ENCODE assay signal across 8 cellular contexts in genomic region chr14:63770187-63770807, GRCh38.
DNase-seq lines count a peak whose midpoint lies in the region; ATAC-seq lines count a peak whose summit lies in the region.

No MANE protein-coding gene starts in this region.

- DNase-seq in NK-92 treated with Interleukin-12 subunit alpha and Interleukin-12 subunit beta, amount 100 ng/mL, for 24 hours (lab: John Stamatoyannopoulos, UW), result peak; percentile 4
- no peak for DNase-seq in NK-92 (lab: John Stamatoyannopoulos, UW; ENCODE audit: unreplicated experiment)
- peak; percentile 7 for DNase-seq in SKM-1 (lab: John Stamatoyannopoulos, UW; ENCODE audit: unreplicated experiment)
- peak; percentile 74 for DNase-seq in astrocyte of the hippocampus (ENCODE audit: low read depth, low spot score)
- DNase-seq in inferior parietal cortex (ENCODE audit: extremely low spot score), result peak; percentile 78
- DNase-seq in stimulated activated CD8-positive, alpha-beta memory T cell treated with anti-CD3 and anti-CD28 coated beads, Interleukin-12 subunit alpha, Interleukin-12 subunit beta, amount 100 ng/mL, for 24 hours (ENCODE audit: extremely low read depth), result peak; percentile 7

- peak; percentile 54 for ATAC-seq in HG03442 (IDR thresholded peaks at IDR 0.05; ENCODE audit: unreplicated experiment)
- no peak for ATAC-seq in GM21529 (IDR thresholded peaks at IDR 0.05; ENCODE audit: unreplicated experiment)
